13 cellular contexts compared by ENCODE assay signal in the genomic region with DNA sequence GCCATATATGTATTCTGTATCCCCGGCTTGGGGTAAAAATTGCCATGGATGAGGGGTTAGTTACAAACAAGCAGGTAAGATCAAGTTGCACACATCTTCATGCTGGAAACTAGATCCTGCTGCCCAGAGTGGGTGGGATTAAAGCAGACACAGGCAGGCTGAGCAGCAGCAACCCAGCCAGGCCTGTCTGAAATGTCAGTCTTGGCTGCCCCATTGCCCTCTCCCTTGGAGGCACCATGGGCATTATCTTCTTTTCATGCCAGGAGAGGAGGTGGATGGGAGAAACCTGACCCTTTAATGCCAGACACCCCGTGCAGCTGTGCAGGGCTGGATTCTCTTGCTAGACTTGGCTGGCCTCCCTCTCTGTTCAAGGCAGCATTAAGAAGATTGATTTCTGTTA. TPM values are rescaled to one million over a fixed set of nuclear protein-coding genes. Genes with fewer than 3 reads are reported as not detected.
DNase-seq lines count a peak whose midpoint lies in the region; ATAC-seq and TF ChIP-seq lines count a peak whose summit lies in the region.
"Had no signal": no experiment of that assay in that cellular context is flagged by ENCODE, and none has a peak within 500 bp of the region (broad histone marks: within the 10 kb centered on the region; RNA-seq: fewer than 3 reads in every experiment).

No MANE protein-coding gene starts in this region.

- H3K4me3 Mint-ChIP-seq in activated CD8-positive, alpha-beta memory T cell treated with anti-CD3 and anti-CD28 coated beads, Interleukin-2, amount 10 ng/mL, durations not matched to agents 7 days and 5 days = no peak overlapping the region
- H3K4me3 Mint-ChIP-seq: CD4-positive, alpha-beta memory T cell had no signal

- no peak overlapping the region for H3K27ac Mint-ChIP-seq in activated CD8-positive, alpha-beta memory T cell treated with anti-CD3 and anti-CD28 coated beads, Interleukin-2, amount 10 ng/mL, durations not matched to agents 7 days and 5 days
- H3K27ac Mint-ChIP-seq: CD4-positive, alpha-beta memory T cell had no signal

- H3K36me3 Mint-ChIP-seq in activated CD8-positive, alpha-beta memory T cell treated with anti-CD3 and anti-CD28 coated beads, Interleukin-2, amount 10 ng/mL, durations not matched to agents 7 days and 5 days = no peaks in the 10 kb centered on the region
- H3K36me3 Mint-ChIP-seq: CD4-positive, alpha-beta memory T cell had no signal

- CTCF ChIA-PET in activated CD8-positive, alpha-beta memory T cell treated with anti-CD3 and anti-CD28 coated beads, Interleukin-2, amount 10 ng/mL, durations not matched to agents 7 days and 5 days (lab: Charles Lee) = no interaction called here

- no peak for ATAC-seq in activated CD8-positive, alpha-beta memory T cell treated with anti-CD3 and anti-CD28 coated beads, Interleukin-2, amount 10 ng/mL, durations not matched to agents 7 days and 5 days
- peak; percentile 19 to 84 (median 57) for ATAC-seq in psoas muscle
- ATAC-seq: A549 had no signal

- H3K36me3 ChIP-seq in psoas muscle (ENCODE audit: insufficient read depth in 1 of 2, low read depth in 1 of 2) = no peaks in the 10 kb centered on the region
- H3K36me3 ChIP-seq: BE2C had no signal

- no peak for TF ChIP-seq CTCF in psoas muscle (IDR thresholded peaks at IDR 0.05)

- peaks cover 14% of the 10 kb centered on the region for H3K4me1 Mint-ChIP-seq in activated CD8-positive, alpha-beta memory T cell treated with anti-CD3 and anti-CD28 coated beads, Interleukin-2, amount 10 ng/mL, durations not matched to agents 7 days and 5 days
- H3K4me1 Mint-ChIP-seq: CD4-positive, alpha-beta memory T cell had no signal

- H3K9me3 ChIP-seq in psoas muscle = no peaks in the 10 kb centered on the region
- H3K9me3 ChIP-seq: A549, BE2C, Caco-2 had no signal

- H3K27me3 Mint-ChIP-seq in activated CD8-positive, alpha-beta memory T cell treated with anti-CD3 and anti-CD28 coated beads, Interleukin-2, amount 10 ng/mL, durations not matched to agents 7 days and 5 days = peaks cover 17% of the 10 kb centered on the region
- H3K27me3 Mint-ChIP-seq: CD4-positive, alpha-beta memory T cell had no signal

- 23 to 35% (median 27%) methylated on average over 2 of the region's 2 CpGs for WGBS in psoas muscle, 3 donors

- H3K4me1 ChIP-seq in psoas muscle = no peaks in the 10 kb centered on the region
- H3K4me1 ChIP-seq: A549, BE2C had no signal

- no peak overlapping the region for H3K27ac ChIP-seq in psoas muscle
- H3K27ac ChIP-seq: A549, C4-2B had no signal

- intact Hi-C loops in psoas muscle (cut with DNase I) = no loop called here

- peak; percentile 14 for DNase-seq in activated CD8-positive, alpha-beta memory T cell treated with anti-CD3 and anti-CD28 coated beads, Interleukin-2, amount 10 ng/mL, durations not matched to agents 7 days and 5 days
- no peak for DNase-seq in activated CD8-positive, alpha-beta memory T cell treated with anti-CD3 and anti-CD28 coated beads, Interleukin-2, amount 50 U/mL, for 4 hours
- DNase-seq in ecto neural progenitor cell (ENCODE audit: low spot score) (peak; percentile 26), psoas muscle (no peak), H4 (ENCODE audit: low spot score) (no peak)
- DNase-seq in activated T-cell treated with anti-CD3 and anti-CD28 coated beads, Interleukin-2, amount 50 U/mL, for 1 hour = no peak
- DNase-seq: BE2C; Caco-2; CD4-positive, alpha-beta memory T cell; DND-41; GDM1 had no signal

- H3K4me3 ChIP-seq in psoas muscle = no peak overlapping the region
- H3K4me3 ChIP-seq: A549 had no signal

- H3K27me3 ChIP-seq in psoas muscle (ENCODE audit: insufficient read depth in 3 of 3, low read length in 2 of 3) = no peaks in the 10 kb centered on the region
- H3K27me3 ChIP-seq: BE2C had no signal

- no peaks in the 10 kb centered on the region for H3K9me3 Mint-ChIP-seq in activated CD8-positive, alpha-beta memory T cell treated with anti-CD3 and anti-CD28 coated beads, Interleukin-2, amount 10 ng/mL, durations not matched to agents 7 days and 5 days (ENCODE audit: low read depth)

RNA-seq across cellular contexts. Expression of a gene that starts 23.1 kb away (rescaled TPM):
- 1 to 10 TPM in 1 of 2 experiments, under 1 TPM in 1; 0.35 to 2.2 TPM for total RNA-seq in activated CD8-positive, alpha-beta memory T cell treated with anti-CD3 and anti-CD28 coated beads, Interleukin-2, amount 10 ng/mL, durations not matched to agents 7 days and 5 days
- total RNA-seq in psoas muscle = 1 to 10 TPM; 1.6 to 3.3 (median 2.5) TPM
- 1 to 10 TPM in 2 of 3 donors, under 1 TPM in 1; 0.85 to 6.3 (median 1.3) TPM for polyA plus RNA-seq in psoas muscle
- 0.29 and 1.2 TPM in 2 replicates for total RNA-seq in H4 (2014; rRNA removed; shearing (Covaris generic))

Comparison
In these comparisons a context has a peak if more than half of its experiments do, and no peak if none do; other contexts are left out.
1. DNase-seq: peak in activated CD8-positive, alpha-beta memory T cell treated with anti-CD3 and anti-CD28 coated beads, Interleukin-2, amount 10 ng/mL, durations not matched to agents 7 days and 5 days (single experiment) and ecto neural progenitor cell (single experiment); none in activated CD8-positive, alpha-beta memory T cell treated with anti-CD3 and anti-CD28 coated beads, Interleukin-2, amount 50 U/mL, for 4 hours (single experiment), psoas muscle (0 of 2), activated T-cell treated with anti-CD3 and anti-CD28 coated beads, Interleukin-2, amount 50 U/mL, for 1 hour (single experiment) and H4 (single experiment).